In genomic region chr12:94560416-94561221, GRCh38 we compare ENCODE assay signal across 9 cellular contexts.
DNase-seq lines count a peak whose midpoint lies in the region; ATAC-seq, FAIRE-seq and TF ChIP-seq lines count a peak whose summit lies in the region.
"Had no signal": no experiment of that assay in that cellular context is flagged by ENCODE, and none has a peak within 500 bp of the region (broad histone marks: within the 10 kb centered on the region; RNA-seq: fewer than 3 reads in every experiment).

No MANE protein-coding gene starts in this region.

- H3K79me2 ChIP-seq in K562 (ENCODE audit: control insufficient read depth, insufficient read depth, low read length) = no peaks in the 10 kb centered on the region

- H3K27ac ChIP-seq in K562 (ENCODE audit: extremely low read depth, low read depth, low read length) = no peak overlapping the region

- peaks cover 15 to 38% of the 10 kb centered on the region in 2 experiments; a peak in 4 of 5 replicates for H3K27me3 ChIP-seq in K562 (ENCODE audit: control insufficient read depth in 2 of 2, insufficient read depth in 2 of 2, low read length in 2 of 2)

- FAIRE-seq in K562 (lab: Jason Lieb, UNC) = no peak

- H3K36me3 Mint-ChIP-seq in nephron progenitor cell (ENCODE audit: low read depth) = peaks cover 15% of the 10 kb centered on the region
- H3K36me3 Mint-ChIP-seq in mesothelial cell of epicardium = no peaks in the 10 kb centered on the region

- H2AFZ ChIP-seq in K562 (ENCODE audit: low read depth, low read length) = no peak overlapping the region

- 0% methylated on average over 17 of the region's 17 CpGs for WGBS in K562 (ENCODE audit: insufficient coverage, low coverage, missing lambda C conversion rate)

- H3K9ac ChIP-seq in K562 (ENCODE audit: insufficient read depth in 1 of 2, low read depth in 2 of 2, low read length in 2 of 2) = peak overlapping the region in 1 of 2 experiments; percentile 45; a peak in 1 of 4 replicates

- H3K4me1 Mint-ChIP-seq in nephron progenitor cell (peaks cover 45% of the 10 kb centered on the region), mesothelial cell of epicardium (peaks cover 5% of the 10 kb centered on the region)

- H3K4me3 Mint-ChIP-seq in nephron progenitor cell = peak overlapping the region; percentile 41
- no peak overlapping the region for H3K4me3 Mint-ChIP-seq in mesothelial cell of epicardium

- H3K36me3 ChIP-seq in K562 (ENCODE audit: control insufficient read depth, insufficient read depth, low read length) = no peaks in the 10 kb centered on the region

- TF ChIP-seq POLR2A in K562 (conservative IDR thresholded peaks at IDR 0.05) = no peak

- TF ChIP-seq EP300 in K562 (IDR thresholded peaks at IDR 0.05; ENCODE audit: low read length) = no peak

- POLR2A ChIA-PET in K562 (lab: Yijun Ruan, JAX) = interaction anchor here (0.6 kb wide), 1 partner anchor 20 kb away, joined by 3 read pairs; no protein-coding TSS in a partner anchor

- TF ChIP-seq CTCF in K562 (IDR thresholded peaks at IDR 0.05 in 2 of 3, conservative IDR thresholded peaks at IDR 0.05 in 1 of 3; ENCODE audit: insufficient read depth in 2 of 3, low read depth in 1 of 3, low read length in 3 of 3) (no peak), nephron progenitor cell (IDR thresholded peaks at IDR 0.05) (no peak), mesothelial cell of epicardium (IDR thresholded peaks at IDR 0.05; ENCODE audit: unreplicated experiment) (no peak)

- ATAC-seq in GM18499 (IDR thresholded peaks at IDR 0.05; ENCODE audit: insufficient read depth, unreplicated experiment) (peak; percentile 59), GM21528 (IDR thresholded peaks at IDR 0.05; ENCODE audit: low FRiP score, unreplicated experiment) (peak; percentile 61), K562 (peak; percentile 63)

- CTCF ChIA-PET in K562 (lab: Yijun Ruan, JAX; ENCODE audit: low intra/inter-chr PET ratio) = no interaction called here

- DNase-seq in HK-2 (ENCODE audit: unreplicated experiment) (peak; percentile 37), K562 (ENCODE audit: extremely low read depth in 1 of 4, low spot score in 3 of 4) (no peak), nephron progenitor cell (no peak), mesothelial cell of epicardium (ENCODE audit: low spot score in 2 of 2, unreplicated experiment in 2 of 2) (no peak), NCI-H82 treated with DMSO at 0.1 percent for 48 hours (lab: John Stamatoyannopoulos, UW; ENCODE audit: unreplicated experiment) (no peak), AG08395 (ENCODE audit: low spot score) (no peak)
- DNase-seq: right cardiac atrium had no signal

- H3K9me3 Mint-ChIP-seq in nephron progenitor cell (peaks cover 8% of the 10 kb centered on the region), mesothelial cell of epicardium (peaks cover 12% of the 10 kb centered on the region)

- no TSS peak for BruUV-seq in K562 (replicated peaks; lab: Mats Ljungman, UMichigan)

- H3K27me3 Mint-ChIP-seq in nephron progenitor cell (ENCODE audit: low read depth, poor library complexity) (peaks cover 36% of the 10 kb centered on the region), mesothelial cell of epicardium (ENCODE audit: low read depth) (peaks cover 28% of the 10 kb centered on the region)

- H3K4me2 ChIP-seq in K562 (ENCODE audit: insufficient read depth, low read length) = no peak overlapping the region

- no peaks in the 10 kb centered on the region for H4K20me1 ChIP-seq in K562 (replicated peaks; ENCODE audit: control insufficient read depth, insufficient read depth, low read length)

- no peaks in the 10 kb centered on the region for H3K9me3 ChIP-seq in K562 (replicated peaks; ENCODE audit: control insufficient read depth, insufficient read depth, low read depth, low read length)

- intact Hi-C loops in K562 (cut with micrococcal nuclease) = no loop called here

- no peak for TF ChIP-seq RAD21 in K562 (CRISPR knock-in tag; conservative IDR thresholded peaks at IDR 0.05 in 1 of 2, IDR thresholded peaks at IDR 0.05 in 1 of 2)

- H3K27ac Mint-ChIP-seq in nephron progenitor cell (peak overlapping the region; percentile 91), mesothelial cell of epicardium (no peak overlapping the region)

- no peaks in the 10 kb centered on the region for H3K9me1 ChIP-seq in K562 (ENCODE audit: control insufficient read depth, insufficient read depth, low read length)

- H3K4me3 ChIP-seq in K562 = no peak overlapping the region

- in situ Hi-C loops in K562 (cut with MboI) = no loop called here

- H3K4me1 ChIP-seq in K562 (replicated peaks in 1 of 2; ENCODE audit: control insufficient read depth in 2 of 2, insufficient read depth in 2 of 2, low read length in 2 of 2) = no peaks in the 10 kb centered on the region

TF ChIP-seq in K562, 482 proteins besides CTCF, POLR2A, EP300 and RAD21 (continues in another document):
- TF ChIP-seq JUND (IDR thresholded peaks at IDR 0.05; ENCODE audit: borderline replicate concordance, low read depth, low read length) (peak; percentile 38; the same call in 1 of the 2 replicates), JUND (tag; IDR thresholded peaks at IDR 0.05; ENCODE audit: borderline replicate concordance, low read depth, low read length) (no peak), GATA2 (CRISPR knock-in tag; IDR thresholded peaks at IDR 0.05) (no peak), SMARCB1 (IDR thresholded peaks at IDR 0.05; ENCODE audit: insufficient read length, low read depth) (no peak), PURB (CRISPR knock-in tag; IDR thresholded peaks at IDR 0.05; ENCODE audit: low read depth) (no peak), MCM5 (IDR thresholded peaks at IDR 0.05; ENCODE audit: low read depth) (no peak), PRDM10 (IDR thresholded peaks at IDR 0.05; ENCODE audit: partially characterized antibody) (no peak), MECOM (CRISPR knock-in tag; IDR thresholded peaks at IDR 0.05) (no peak), PBX2 (CRISPR knock-in tag; IDR thresholded peaks at IDR 0.05; ENCODE audit: low read depth) (no peak), PBX2 (tag; conservative IDR thresholded peaks at IDR 0.05; ENCODE audit: low read depth) (no peak), STAT5B (CRISPR knock-in tag; IDR thresholded peaks at IDR 0.05) (no peak), ADNP (tag; IDR thresholded peaks at IDR 0.05) (no peak), NR2C2 (CRISPR knock-in tag; IDR thresholded peaks at IDR 0.05) (no peak), NR2C2 (tag; IDR thresholded peaks at IDR 0.05) (no peak), TCF7L2 (IDR thresholded peaks at IDR 0.05; ENCODE audit: low read depth, low read length) (no peak)
